11 cellular contexts compared by ENCODE assay signal in the genomic region with DNA sequence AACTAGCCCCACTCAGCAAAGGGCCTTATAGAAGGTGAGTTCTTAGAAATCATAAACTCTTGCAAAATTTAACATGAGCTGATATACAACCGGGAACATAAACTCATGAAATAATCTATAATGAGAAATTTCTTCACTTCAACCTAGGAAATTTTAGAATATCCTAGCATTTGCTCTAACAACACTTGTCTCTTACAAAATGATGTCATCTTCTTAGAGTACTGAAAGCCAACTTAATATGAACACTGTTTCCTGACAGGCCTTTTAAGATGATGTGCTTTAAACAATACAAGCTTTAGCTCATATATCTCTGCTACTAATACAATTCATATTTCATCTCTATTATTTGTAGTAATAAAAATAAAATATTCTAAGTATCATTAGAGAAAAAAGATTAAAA. TPM values are rescaled to one million over a fixed set of nuclear protein-coding genes. Genes with fewer than 3 reads are reported as not detected.
A peak's percentile ranks its signal among the peaks of the same experiment; 100 is the strongest.
DNase-seq lines count a peak whose midpoint lies in the region; ATAC-seq and TF ChIP-seq lines count a peak whose summit lies in the region.
"Had no signal": no experiment of that assay in that cellular context is flagged by ENCODE, and none has a peak within 500 bp of the region (broad histone marks: within the 10 kb centered on the region; RNA-seq: fewer than 3 reads in every experiment).

No MANE protein-coding gene starts in this region.

- H3K9ac ChIP-seq in muscle layer of colon (ENCODE audit: low read length) = no peak overlapping the region

- TF ChIP-seq EP300 in stomach (IDR thresholded peaks at IDR 0.05) = no peak

- CTCF ChIA-PET in MCF 10A (lab: Yijun Ruan, JAX) = interaction anchor here (0.7 to 1.6 kb wide), 3 partner anchors 8 to 1335 kb away, joined by 3 read pairs; no protein-coding TSS in a partner anchor

- intact Hi-C loops in MCF 10A (cut with micrococcal nuclease) = loop anchor here (5.0 kb wide), 1 partner anchor 171 kb away; no protein-coding TSS in a partner anchor
- intact Hi-C loops in stomach (cut with DNase I; ENCODE audit: low total_unique reads) = no loop called here

- no peaks in the 10 kb centered on the region for H3K9me3 Mint-ChIP-seq in T-helper 1 cell treated with Interleukin-12 subunit alpha and Interleukin-12 subunit beta and Interleukin-4 antibody, amounts not matched to agents 30 μg/mL and 1 μg/mL, for 36 hours
- no peaks in the 10 kb centered on the region for H3K9me3 Mint-ChIP-seq in MCF 10A (ENCODE audit: unreplicated experiment)

- no peaks in the 10 kb centered on the region for H3K36me3 Mint-ChIP-seq in T-helper 1 cell treated with Interleukin-12 subunit alpha and Interleukin-12 subunit beta and Interleukin-4 antibody, amounts not matched to agents 30 μg/mL and 1 μg/mL, for 36 hours (ENCODE audit: low read depth)
- peaks cover 12% of the 10 kb centered on the region for H3K36me3 Mint-ChIP-seq in MCF 10A (ENCODE audit: insufficient read depth, unreplicated experiment)

- POLR2A ChIA-PET in MCF 10A (lab: Yijun Ruan, JAX) = interaction anchor here (0.6 to 1.5 kb wide), 2 partner anchors 40 to 114 kb away, joined by 3 read pairs; no protein-coding TSS in a partner anchor

- H3K27ac Mint-ChIP-seq in T-helper 1 cell treated with Interleukin-12 subunit alpha and Interleukin-12 subunit beta and Interleukin-4 antibody, amounts not matched to agents 30 μg/mL and 1 μg/mL, for 36 hours = peak overlapping the region; percentile 36
- H3K27ac Mint-ChIP-seq in MCF 10A (ENCODE audit: low read depth, unreplicated experiment) = peak overlapping the region; percentile 97

- peaks cover 12% of the 10 kb centered on the region for H3K4me1 Mint-ChIP-seq in T-helper 1 cell treated with Interleukin-12 subunit alpha and Interleukin-12 subunit beta and Interleukin-4 antibody, amounts not matched to agents 30 μg/mL and 1 μg/mL, for 36 hours (ENCODE audit: low read depth)
- H3K4me1 Mint-ChIP-seq in MCF 10A (ENCODE audit: insufficient read depth, unreplicated experiment) = peaks cover 8% of the 10 kb centered on the region

- WGBS in stomach, 5 donors = 84 to 97% (median 94%) methylated on average over 1 of the region's 1 CpG

- TF ChIP-seq POLR2A in stomach (IDR thresholded peaks at IDR 0.05) = no peak

- TF ChIP-seq CTCF in MCF 10A (IDR thresholded peaks at IDR 0.05; ENCODE audit: unreplicated experiment) (no peak), stomach (IDR thresholded peaks at IDR 0.05) (no peak)

- no peaks in the 10 kb centered on the region for H3K27me3 ChIP-seq in muscle layer of colon (ENCODE audit: control insufficient read depth in 1 of 2, insufficient read depth in 2 of 2, low read length in 2 of 2)
- no peaks in the 10 kb centered on the region for H3K27me3 ChIP-seq in stomach

- DNase-seq in T-helper 1 cell = no peak
- DNase-seq in MCF 10A (ENCODE audit: unreplicated experiment) = no peak
- no peak for DNase-seq in stomach
- DNase-seq in activated effector memory CD4-positive, alpha-beta T cell treated with anti-CD3 and anti-CD28 coated beads, Interleukin-2, amount 50 U/mL, for 16 hours = no peak
- DNase-seq in stimulated activated CD4-positive, alpha-beta T cell treated with anti-CD3 and anti-CD28 coated beads, Interleukin-4, amount 100 ng/mL, for 24 hours = no peak
- DNase-seq: NCI-H2029, T-helper 9 cell had no signal

- peaks cover 19% of the 10 kb centered on the region for H3K4me1 ChIP-seq in muscle layer of colon (ENCODE audit: insufficient read depth, low read length)
- peaks cover 6 to 36% (median 14%) of the 10 kb centered on the region in 4 donors for H3K4me1 ChIP-seq in stomach

- H3K36me3 ChIP-seq in muscle layer of colon (ENCODE audit: insufficient read depth, low read length) (no peaks in the 10 kb centered on the region), stomach (no peaks in the 10 kb centered on the region)

- H3K4me3 Mint-ChIP-seq in T-helper 1 cell treated with Interleukin-12 subunit alpha and Interleukin-12 subunit beta and Interleukin-4 antibody, amounts not matched to agents 30 μg/mL and 1 μg/mL, for 36 hours = peak overlapping the region; percentile 69
- peak overlapping the region; percentile 86 for H3K4me3 Mint-ChIP-seq in MCF 10A (ENCODE audit: unreplicated experiment)

- H3K27me3 Mint-ChIP-seq in T-helper 1 cell treated with Interleukin-12 subunit alpha and Interleukin-12 subunit beta and Interleukin-4 antibody, amounts not matched to agents 30 μg/mL and 1 μg/mL, for 36 hours (ENCODE audit: low read depth) = peaks cover 5% of the 10 kb centered on the region
- H3K27me3 Mint-ChIP-seq in MCF 10A (ENCODE audit: insufficient read depth, unreplicated experiment) = no peaks in the 10 kb centered on the region

- no TSS peak for BruUV-seq in MCF 10A (replicated peaks; lab: Mats Ljungman, UMichigan)

- H3K27ac ChIP-seq in muscle layer of colon (ENCODE audit: low read depth, low read length) (peak overlapping the region; percentile 43), stomach (peak overlapping the region in 3 of 5 donors; percentile 90 to 98 (median 95))

- no peak for ATAC-seq in HG03159 (IDR thresholded peaks at IDR 0.05; ENCODE audit: unreplicated experiment)

- H3K4me3 ChIP-seq in muscle layer of colon (ENCODE audit: low read depth in 1 of 2, low read length in 2 of 2) = no peak overlapping the region
- no peak overlapping the region for H3K4me3 ChIP-seq in stomach

- no peaks in the 10 kb centered on the region for H3K9me3 ChIP-seq in muscle layer of colon (ENCODE audit: low read length)
- H3K9me3 ChIP-seq in stomach = no peaks in the 10 kb centered on the region
- H3K9me3 ChIP-seq: A549 had no signal

RNA-seq across cellular contexts. Expression of a gene that starts 0.9 kb away (rescaled TPM):
- total RNA-seq in MCF 10A (2022) (not detected in 2 replicates), stomach (10 to 100 TPM in 1 of 5 donors, 1 to 10 TPM in 2, not detected in 2; 3.5 to 28.6 (median 3.7) TPM)
- 1 to 10 TPM; 1.8 to 2.9 (median 2.5) TPM for polyA plus RNA-seq in stomach

RNA-seq across cellular contexts. Expression of a gene that starts 1.1 kb away (rescaled TPM):
- total RNA-seq in MCF 10A (2022) = 2.5 and 6.0 TPM in 2 replicates
- total RNA-seq in stomach = 10 to 100 TPM in 4 of 5 donors, 1 to 10 TPM in 1; 8.1 to 19.8 (median 17.0) TPM
- polyA plus RNA-seq in stomach = 1 to 10 TPM in 2 of 3 donors, under 1 TPM in 1; 0.68 to 2.0 (median 1.5) TPM
